10 cellular contexts compared by ENCODE assay signal in genomic region chr15:29278436-29279099, GRCh38. TPM values are rescaled to one million over a fixed set of nuclear protein-coding genes. Genes with fewer than 3 reads are reported as not detected.
DNase-seq lines count a peak whose midpoint lies in the region; TF ChIP-seq lines count a peak whose summit lies in the region.
"Had no signal": no experiment of that assay in that cellular context is flagged by ENCODE, and none has a peak within 500 bp of the region (broad histone marks: within the 10 kb centered on the region; RNA-seq: fewer than 3 reads in every experiment).

No MANE protein-coding gene starts in this region.

- H3K27ac ChIP-seq in sigmoid colon, result no peak overlapping the region

- no peak overlapping the region for H3K4me3 ChIP-seq in choroid plexus epithelial cell (ENCODE audit: low read depth, low read length)
- H3K4me3 ChIP-seq in sigmoid colon, result no peak overlapping the region

- DNase-seq in ELR (ENCODE audit: low read depth) (peak; percentile 91), NCI-H510A (lab: John Stamatoyannopoulos, UW) (peak; percentile 15), choroid plexus epithelial cell (ENCODE audit: low read depth) (peak; percentile 42), non-pigmented ciliary epithelial cell (ENCODE audit: low read depth) (peak; percentile 81), sigmoid colon (no peak), NCI-H2227 treated with DMSO at 0.1 percent for 48 hours (lab: John Stamatoyannopoulos, UW) (no peak), NCI-H2196 (lab: John Stamatoyannopoulos, UW; ENCODE audit: unreplicated experiment) (no peak)
- DNase-seq in stimulated activated CD8-positive, alpha-beta memory T cell treated with anti-CD3 and anti-CD28 coated beads, Interleukin-4, amount 100 ng/mL, for 48 hours, result no peak
- DNase-seq: naive thymus-derived CD8-positive, alpha-beta T cell; stimulated activated naive B cell treated with anti-CD40 and anti-IgM and Interleukin-4, amounts not matched to agents 10 μg/mL and 1 μg/mL and 100 μg/mL, for 72 hours had no signal

- TF ChIP-seq POLR2A in sigmoid colon (IDR thresholded peaks at IDR 0.05), result no peak

- no peaks in the 10 kb centered on the region for H3K27me3 ChIP-seq in sigmoid colon

- no peak for TF ChIP-seq CTCF in choroid plexus epithelial cell (conservative IDR thresholded peaks at IDR 0.05; ENCODE audit: low read depth, low read length)
- TF ChIP-seq CTCF in sigmoid colon (IDR thresholded peaks at IDR 0.05), result no peak

- intact Hi-C loops in sigmoid colon (cut with DNase I), result no loop called here

- TF ChIP-seq EP300 in sigmoid colon (IDR thresholded peaks at IDR 0.05), result no peak

- H3K36me3 ChIP-seq in sigmoid colon, result no peaks in the 10 kb centered on the region

- 82 to 85% methylated on average over 3 of the region's 3 CpGs for WGBS in sigmoid colon, 2 donors

- H3K4me1 ChIP-seq in sigmoid colon, result no peaks in the 10 kb centered on the region

- H3K9me3 ChIP-seq in sigmoid colon, result no peaks in the 10 kb centered on the region

RNA-seq across cellular contexts. Expression of gene NSMCE3, which starts 8.9 kb away (rescaled TPM):
- 10 to 100 TPM in 3 of 4 donors, 1 to 10 TPM in 1; 7.8 to 12.8 (median 10.3) TPM for total RNA-seq in sigmoid colon
- 1 to 10 TPM; 1.2 to 4.4 (median 1.8) TPM for polyA plus RNA-seq in sigmoid colon

Comparison
In these comparisons a context has a peak if more than half of its experiments do, and no peak if none do; other contexts are left out.
1. DNase-seq: peak in ELR (single experiment), NCI-H510A (single experiment), choroid plexus epithelial cell (single experiment) and non-pigmented ciliary epithelial cell (single experiment); none in stimulated activated CD8-positive, alpha-beta memory T cell treated with anti-CD3 and anti-CD28 coated beads, Interleukin-4, amount 100 ng/mL, for 48 hours (single experiment), sigmoid colon (single experiment), NCI-H2227 treated with DMSO at 0.1 percent for 48 hours (single experiment) and NCI-H2196 (single experiment).